ENCODE assay signal across 1 cellular context in genomic region chr16:24539850-24540484, GRCh38.
TF ChIP-seq lines count a peak whose summit lies in the region.

No MANE protein-coding gene starts in this region.

TF ChIP-seq in HepG2, 621 proteins besides CTCF, POLR2A, EP300 and RAD21 (continued from another document and continues in another):
- TF ChIP-seq PAX8 (CRISPR knock-in tag; IDR thresholded peaks at IDR 0.05; ENCODE audit: borderline replicate concordance) (0 out of 2 replicates have a peak, but pooled peaks have one; percentile 98), ZMYM4 (CRISPR knock-in tag; IDR thresholded peaks at IDR 0.05) (no peak), ZNF841 (CRISPR knock-in tag; IDR thresholded peaks at IDR 0.05; ENCODE audit: borderline replicate concordance) (no peak), TRIM22 (IDR thresholded peaks at IDR 0.05) (no peak), ZNF891 (CRISPR knock-in tag; IDR thresholded peaks at IDR 0.05) (no peak; the same call in 1 of the 2 replicates), ZBTB25 (CRISPR knock-in tag; IDR thresholded peaks at IDR 0.05) (no peak), MAZ (IDR thresholded peaks at IDR 0.05; ENCODE audit: borderline replicate concordance, low read depth, low read length) (no peak), MAZ (CRISPR knock-in tag; IDR thresholded peaks at IDR 0.05; ENCODE audit: low read depth) (peak; percentile 8; the same call in 1 of the 2 replicates), THAP8 (CRISPR knock-in tag; IDR thresholded peaks at IDR 0.05; ENCODE audit: borderline replicate concordance) (0 out of 2 replicates have a peak, but pooled peaks have one; percentile 57), MAF1 (CRISPR knock-in tag; IDR thresholded peaks at IDR 0.05; ENCODE audit: borderline replicate concordance) (0 out of 2 replicates have a peak, but pooled peaks have one; percentile 20), ESRRA (CRISPR knock-in tag; IDR thresholded peaks at IDR 0.05; ENCODE audit: low read depth) (no peak; the same call in 1 of the 2 replicates), THYN1 (CRISPR knock-in tag; IDR thresholded peaks at IDR 0.05; ENCODE audit: borderline replicate concordance, low read depth) (no peak), ZNF335 (CRISPR knock-in tag; IDR thresholded peaks at IDR 0.05) (no peak), DNMT3B (CRISPR knock-in tag; conservative IDR thresholded peaks at IDR 0.05) (no peak), ZNF510 (CRISPR knock-in tag; IDR thresholded peaks at IDR 0.05; ENCODE audit: low read depth) (peak; percentile 79; the same call in 1 of the 2 replicates), TMF1 (CRISPR knock-in tag; IDR thresholded peaks at IDR 0.05; ENCODE audit: low read depth) (no peak), MZF1 (CRISPR knock-in tag; IDR thresholded peaks at IDR 0.05; ENCODE audit: borderline replicate concordance) (no peak), ZBTB46 (CRISPR knock-in tag; IDR thresholded peaks at IDR 0.05; ENCODE audit: borderline replicate concordance) (0 out of 2 replicates have a peak, but pooled peaks have one; percentile 84), CEBPG (CRISPR knock-in tag; IDR thresholded peaks at IDR 0.05) (no peak), ZNF414 (CRISPR knock-in tag; IDR thresholded peaks at IDR 0.05) (no peak), GTF3A (CRISPR knock-in tag; conservative IDR thresholded peaks at IDR 0.05) (no peak), ZNF746 (CRISPR knock-in tag; IDR thresholded peaks at IDR 0.05) (no peak), SATB2 (CRISPR knock-in tag; IDR thresholded peaks at IDR 0.05) (no peak), ZMYM2 (CRISPR knock-in tag; IDR thresholded peaks at IDR 0.05) (no peak), FOXO4 (CRISPR knock-in tag; conservative IDR thresholded peaks at IDR 0.05) (no peak), SKIL (CRISPR knock-in tag; IDR thresholded peaks at IDR 0.05; ENCODE audit: borderline replicate concordance) (no peak), MYNN (CRISPR knock-in tag; IDR thresholded peaks at IDR 0.05; ENCODE audit: low read depth) (no peak), ZNF784 (CRISPR knock-in tag; IDR thresholded peaks at IDR 0.05; ENCODE audit: borderline replicate concordance) (no peak), THRA (CRISPR knock-in tag; IDR thresholded peaks at IDR 0.05; ENCODE audit: borderline replicate concordance) (no peak), SMARCC2 (IDR thresholded peaks at IDR 0.05) (no peak), ZNF546 (CRISPR knock-in tag; conservative IDR thresholded peaks at IDR 0.05) (no peak), SMYD3 (CRISPR knock-in tag; IDR thresholded peaks at IDR 0.05) (no peak), ZNF572 (CRISPR knock-in tag; IDR thresholded peaks at IDR 0.05) (no peak), ZNF383 (CRISPR knock-in tag; IDR thresholded peaks at IDR 0.05; ENCODE audit: borderline replicate concordance) (0 out of 2 replicates have a peak, but pooled peaks have one; percentile 84), GLMP (CRISPR knock-in tag; IDR thresholded peaks at IDR 0.05; ENCODE audit: borderline replicate concordance) (peak; percentile 84; the same call in 1 of the 2 replicates), ADNP (CRISPR knock-in tag; IDR thresholded peaks at IDR 0.05) (no peak), RBFOX2 (IDR thresholded peaks at IDR 0.05; ENCODE audit: low read depth, low read length) (peak; percentile 55; the same call in 1 of the 2 replicates), E2F5 (CRISPR knock-in tag; conservative IDR thresholded peaks at IDR 0.05) (no peak), TFDP2 (CRISPR knock-in tag; IDR thresholded peaks at IDR 0.05) (no peak), SRF (IDR thresholded peaks at IDR 0.05; ENCODE audit: low read depth, low read length) (no peak), NCOA5 (CRISPR knock-in tag; IDR thresholded peaks at IDR 0.05) (no peak), HNRNPUL1 (IDR thresholded peaks at IDR 0.05; ENCODE audit: low read depth, low read length) (no peak), CBX5 (CRISPR knock-in tag; IDR thresholded peaks at IDR 0.05; ENCODE audit: borderline replicate concordance) (no peak), ZNF619 (CRISPR knock-in tag; IDR thresholded peaks at IDR 0.05) (no peak), ZNF562 (CRISPR knock-in tag; IDR thresholded peaks at IDR 0.05; ENCODE audit: borderline replicate concordance) (no peak), ZNF280D (CRISPR knock-in tag; IDR thresholded peaks at IDR 0.05) (no peak; the same call in 1 of the 2 replicates), U2AF1 (optimal IDR thresholded peaks at IDR 0.05; ENCODE audit: low read depth, low read length) (no peak)
